ENCODE assay signal across 31 cellular contexts in genomic region chr1:156293098-156293434, GRCh38. TPM values are rescaled to one million over a fixed set of nuclear protein-coding genes. Genes with fewer than 3 reads are reported as not detected.
DNase-seq lines count a peak whose midpoint lies in the region; ATAC-seq and TF ChIP-seq lines count a peak whose summit lies in the region.
"Had no signal": no experiment of that assay in that cellular context is flagged by ENCODE, and none has a peak within 500 bp of the region (broad histone marks: within the 10 kb centered on the region; RNA-seq: fewer than 3 reads in every experiment).

No MANE protein-coding gene starts in this region.

- peak overlapping the region; percentile 5 for H3K4me3 Mint-ChIP-seq in CD8-positive, alpha-beta T cell
- peak overlapping the region; percentile 40 for H3K4me3 Mint-ChIP-seq in osteocyte (ENCODE audit: unreplicated experiment)

- in situ Hi-C loops in IMR-90 (cut with MboI; ENCODE audit: low sequenced_read_pairs) = no loop called here

- H3K4me1 ChIP-seq in CD8-positive, alpha-beta T cell (ENCODE audit: insufficient read depth, low read length) = peaks cover 17% of the 10 kb centered on the region
- H3K4me1 ChIP-seq in IMR-90 (ENCODE audit: control insufficient read depth, insufficient read depth, low read length) = peaks cover 2% of the 10 kb centered on the region; the same call in 1 of the 2 replicates

- TF ChIP-seq POLR2A in IMR-90 (IDR thresholded peaks at IDR 0.05; ENCODE audit: low read depth, low read length) = no peak

- no peak overlapping the region for H4K91ac ChIP-seq in IMR-90 (ENCODE audit: insufficient read depth, low read depth, low read length)

- H3K4me3 ChIP-seq in CD8-positive, alpha-beta T cell (ENCODE audit: low read depth, low read length) = no peak overlapping the region
- H3K4me3 ChIP-seq in IMR-90 (ENCODE audit: insufficient read depth, low read depth, low read length) = no peak overlapping the region
- H3K4me3 ChIP-seq: BLaER1 treated with 17β-estradiol and CSF1 and Interleukin-3, amounts not matched to agents 10 nM and 100 nM; lung; mucosa of descending colon; tibial nerve had no signal

- no TSS peak for BruUV-seq in IMR-90 (replicated peaks; lab: Mats Ljungman, UMichigan)

- TF ChIP-seq RAD21 in IMR-90 (IDR thresholded peaks at IDR 0.05; ENCODE audit: low read length) = no peak

- POLR2A ChIA-PET in CD8-positive, alpha-beta T cell (lab: Charles Lee) = no interaction called here
- POLR2A ChIA-PET in IMR-90 (lab: Charles Lee; ENCODE audit: unreplicated experiment) = no interaction called here

- H3K9ac ChIP-seq in IMR-90 (ENCODE audit: low read depth, low read length) = no peak overlapping the region
- H3K9ac ChIP-seq: BLaER1 treated with 17β-estradiol and CSF1 and Interleukin-3, amounts not matched to agents 10 nM and 100 nM had no signal

- no peak overlapping the region for H3K56ac ChIP-seq in IMR-90 (ENCODE audit: extremely low read depth, insufficient read depth, low read length)

- dilution Hi-C loops in IMR-90 (cut with HindIII; ENCODE audit: low sequenced_read_pairs, unreplicated experiment) = no loop called here

- DNase-seq in CD8-positive, alpha-beta T cell = no peak
- DNase-seq in IMR-90 (no peak), osteocyte (ENCODE audit: extremely low spot score, unreplicated experiment) (no peak), 8988T (no peak), NCI-H1417 treated with DMSO at 0.1 percent for 48 hours (lab: John Stamatoyannopoulos, UW) (no peak)
- DNase-seq: activated CD4-positive, alpha-beta T cell treated with anti-CD3 and anti-CD28 coated beads for 48 hours; activated naive CD4-positive, alpha-beta T cell treated with Interleukin-2 at 50 U/mL for 16 hours; activated T-cell treated with anti-CD3 and anti-CD28 coated beads, Interleukin-2, amount 50 U/mL, for 1 hour; amygdala; brain microvascular endothelial cell; DMS79; HCEC 1CT; hippocampal formation; mucosa of descending colon; NCI-H446; NCI-H748 treated with DMSO at 0.1 percent for 48 hours; SHP77 treated with DMSO at 0.1 percent for 48 hours; stimulated activated CD8-positive, alpha-beta memory T cell treated with anti-CD3 and anti-CD28 coated beads, Interleukin-4, amount 100 ng/mL, for 48 hours had no signal

- no peak overlapping the region for H3K23ac ChIP-seq in IMR-90 (ENCODE audit: low read depth, low read length)

- CTCF ChIA-PET in CD8-positive, alpha-beta T cell (lab: Charles Lee) = interaction anchor here (1.4 kb wide), 1 partner anchor 9 kb away, joined by 4 read pairs; the partner anchor contains the start of gene TMEM79
- CTCF ChIA-PET in IMR-90 (lab: Yijun Ruan, JAX) = no interaction called here

- H3K4ac ChIP-seq in IMR-90 (ENCODE audit: low read depth, low read length) = no peak overlapping the region

- no peaks in the 10 kb centered on the region for H3K27me3 ChIP-seq in CD8-positive, alpha-beta T cell (ENCODE audit: insufficient read depth, low read length)
- H3K27me3 ChIP-seq in IMR-90 (ENCODE audit: control insufficient read depth, insufficient read depth, low read length) = no peaks in the 10 kb centered on the region
- H3K27me3 ChIP-seq: BLaER1 treated with 17β-estradiol and CSF1 and Interleukin-3, amounts not matched to agents 10 nM and 100 nM; brain microvascular endothelial cell; tibial nerve had no signal

- peaks cover 3 to 29% of the 10 kb centered on the region in 2 experiments for H3K79me1 ChIP-seq in IMR-90 (ENCODE audit: low read depth in 1 of 2, low read length in 2 of 2)

- no peak overlapping the region for H2BK15ac ChIP-seq in IMR-90 (ENCODE audit: low read depth, low read length)

- no peak overlapping the region for H4K5ac ChIP-seq in IMR-90 (ENCODE audit: low read depth, low read length)

- H4K8ac ChIP-seq in IMR-90 (ENCODE audit: low read depth in 2 of 2, low read length in 2 of 2) = no peak overlapping the region

- 88% methylated on average over 5 of the region's 8 CpGs; no CpG with 5 or more reads in 1 of the 2 experiments for WGBS in IMR-90 (ENCODE audit: extremely low coverage in 2 of 2, insufficient read length in 1 of 2), 2 experiments

- H2BK5ac ChIP-seq in IMR-90 (ENCODE audit: low read depth, low read length, poor library complexity, severe bottlenecking) = no peak overlapping the region

- no peak overlapping the region for H2AK5ac ChIP-seq in IMR-90 (ENCODE audit: low read depth, low read length)

- no peak for TF ChIP-seq CTCF in CD8-positive, alpha-beta T cell (IDR thresholded peaks at IDR 0.05)
- no peak for TF ChIP-seq CTCF in IMR-90 (conservative IDR thresholded peaks at IDR 0.05; ENCODE audit: low read depth, low read length)
- TF ChIP-seq CTCF in osteocyte (IDR thresholded peaks at IDR 0.05) = no peak

- no peak overlapping the region for H2AFZ ChIP-seq in IMR-90 (replicated peaks; ENCODE audit: low read length, poor library complexity)

- H2AK9ac ChIP-seq in IMR-90 (replicated peaks; ENCODE audit: low read depth, low read length, poor library complexity) = peak overlapping the region; percentile 68

- no peak overlapping the region for H2BK20ac ChIP-seq in IMR-90 (ENCODE audit: low read depth, low read length)

- H4K20me1 ChIP-seq in IMR-90 (ENCODE audit: insufficient read depth, low read length) = no peaks in the 10 kb centered on the region

- no peaks in the 10 kb centered on the region for H3K27me3 Mint-ChIP-seq in CD8-positive, alpha-beta T cell (ENCODE audit: low read depth)
- no peaks in the 10 kb centered on the region for H3K27me3 Mint-ChIP-seq in osteocyte (ENCODE audit: unreplicated experiment)
- H3K27me3 Mint-ChIP-seq: IgD-negative memory B cell had no signal

- H3K14ac ChIP-seq in IMR-90 (replicated peaks; ENCODE audit: low read depth, low read length) = no peak overlapping the region

- no peak for ATAC-seq in CD8-positive, alpha-beta T cell
- ATAC-seq in IMR-90 (ENCODE audit: low read depth) = no peak
- ATAC-seq in esophagus mucosa = peak; percentile 3
- no peak for ATAC-seq in GM21390 (IDR thresholded peaks at IDR 0.05; ENCODE audit: unreplicated experiment)
- no peak for ATAC-seq in HG02938 (IDR thresholded peaks at IDR 0.05; ENCODE audit: unreplicated experiment)
- ATAC-seq: mucosa of descending colon, Panc1, sciatic nerve had no signal

- no peak overlapping the region for H3K18ac ChIP-seq in IMR-90 (ENCODE audit: low read depth, low read length)

- H3K4me1 Mint-ChIP-seq in CD8-positive, alpha-beta T cell (ENCODE audit: low read depth) = peaks cover 18% of the 10 kb centered on the region
- H3K4me1 Mint-ChIP-seq in osteocyte (ENCODE audit: unreplicated experiment) = peaks cover 34% of the 10 kb centered on the region

- H3K36me3 Mint-ChIP-seq in CD8-positive, alpha-beta T cell = peaks cover 12% of the 10 kb centered on the region
- peaks cover 7% of the 10 kb centered on the region for H3K36me3 Mint-ChIP-seq in osteocyte (ENCODE audit: unreplicated experiment)

- H3K27ac ChIP-seq in CD8-positive, alpha-beta T cell (ENCODE audit: low read depth, low read length) = no peak overlapping the region
- H3K27ac ChIP-seq in IMR-90 (ENCODE audit: insufficient read depth, low read length) = no peak overlapping the region
- H3K27ac ChIP-seq: BLaER1 treated with 17β-estradiol and CSF1 and Interleukin-3, amounts not matched to agents 10 nM and 100 nM; brain microvascular endothelial cell had no signal

- H3K9me3 Mint-ChIP-seq in CD8-positive, alpha-beta T cell = no peaks in the 10 kb centered on the region
- H3K9me3 Mint-ChIP-seq in osteocyte (ENCODE audit: unreplicated experiment) = no peaks in the 10 kb centered on the region
- H3K9me3 Mint-ChIP-seq: IgD-negative memory B cell; T-helper 2 cell treated with Interferon-gamma antibody and Interleukin-4, amounts not matched to agents 5 μg/mL and 100 μg/mL, for 36 hours had no signal

- H3K27ac Mint-ChIP-seq in CD8-positive, alpha-beta T cell = no peak overlapping the region
- no peak overlapping the region for H3K27ac Mint-ChIP-seq in osteocyte (ENCODE audit: unreplicated experiment)

- H3K4me2 ChIP-seq in IMR-90 (ENCODE audit: low read depth, low read length) = no peak overlapping the region
- H3K4me2 ChIP-seq: BLaER1 treated with 17β-estradiol and CSF1 and Interleukin-3, amounts not matched to agents 10 nM and 100 nM had no signal

- H3K9me1 ChIP-seq in IMR-90 (ENCODE audit: insufficient read depth, low read length) = peaks cover 6% of the 10 kb centered on the region; the same call in 1 of the 2 replicates

- no peak overlapping the region for H2BK120ac ChIP-seq in IMR-90 (ENCODE audit: low read depth, low read length)

- no peaks in the 10 kb centered on the region for H3K36me3 ChIP-seq in CD8-positive, alpha-beta T cell (ENCODE audit: insufficient read depth, low read length)
- H3K36me3 ChIP-seq in IMR-90 (ENCODE audit: control insufficient read depth, insufficient read depth, low read length) = peaks cover 12% of the 10 kb centered on the region

- H3K9me3 ChIP-seq in CD8-positive, alpha-beta T cell (ENCODE audit: low read length) = no peaks in the 10 kb centered on the region
- no peaks in the 10 kb centered on the region for H3K9me3 ChIP-seq in IMR-90 (ENCODE audit: control insufficient read depth, insufficient read depth, low read length)
- H3K9me3 ChIP-seq: BLaER1 treated with 17β-estradiol and CSF1 and Interleukin-3, amounts not matched to agents 10 nM and 100 nM; mucosa of descending colon; tibial nerve had no signal

- intact Hi-C loops in CD8-positive, alpha-beta T cell (cut with DNase I, micrococcal nuclease) = no loop called here
- intact Hi-C loops in IMR-90 (cut with micrococcal nuclease) = no loop called here

RNA-seq across cellular contexts. Expression of gene GLMP, which starts 2.4 kb away (rescaled TPM):
- total RNA-seq in CD8-positive, alpha-beta T cell = 10 to 100 TPM; 10.8 to 10.9 TPM
- total RNA-seq in IMR-90 (2012; rRNA removed) (18.3 and 32.6 TPM in 2 replicates), esophagus mucosa (22.5 TPM), osteocyte (77.1 and 86.4 TPM in 2 replicates)
- polyA plus RNA-seq in IMR-90 (2012; rRNA removed) = 43.1 and 45.8 TPM in 2 replicates
- polyA plus RNA-seq in IMR-90 (2012; cell fraction: cytosol; rRNA removed) = 26.0 and 46.2 TPM in 2 replicates
- 21.8 and 26.8 TPM in 2 replicates for polyA plus RNA-seq in IMR-90 (2012; cell fraction: nucleus; rRNA removed; ENCODE audit: low replicate concordance)

RNA-seq across cellular contexts. Expression of gene VHLL, which starts 6.0 kb away (rescaled TPM):
- not detected for total RNA-seq in CD8-positive, alpha-beta T cell
- total RNA-seq in IMR-90 (2012; rRNA removed) (0.28 TPM in 1 of 2 replicates, not detected in the other), esophagus mucosa (not detected), osteocyte (not detected in 2 replicates)
- not detected in 2 replicates for polyA plus RNA-seq in IMR-90 (2012; rRNA removed)
- not detected in 2 replicates for polyA plus RNA-seq in IMR-90 (2012; cell fraction: cytosol; rRNA removed)
- 0.21 TPM in 2 replicates for polyA plus RNA-seq in IMR-90 (2012; cell fraction: nucleus; rRNA removed; ENCODE audit: low replicate concordance)
- total RNA-seq: activated CD8-positive, alpha-beta memory T cell treated with anti-CD3 and anti-CD28 coated beads for 36 hours; lung; mucosa of descending colon; sciatic nerve; tibial nerve had no signal
- polyA plus RNA-seq: AG04450, endothelial cell of umbilical vein, IgD-negative memory B cell, lung had no signal

RNA-seq across cellular contexts. Expression of gene TMEM79, which starts 8.9 kb away (rescaled TPM):
- total RNA-seq in CD8-positive, alpha-beta T cell = 1 to 10 TPM; 1.1 to 1.5 TPM
- total RNA-seq in IMR-90 (2012; rRNA removed) (0.28 and 0.54 TPM in 2 replicates), esophagus mucosa (110 TPM), osteocyte (2.6 and 3.3 TPM in 2 replicates)
- polyA plus RNA-seq in IMR-90 (2012; rRNA removed) = 2.3 and 3.3 TPM in 2 replicates
- 2.8 and 4.2 TPM in 2 replicates for polyA plus RNA-seq in IMR-90 (2012; cell fraction: cytosol; rRNA removed)
- 5.5 and 15.6 TPM in 2 replicates for polyA plus RNA-seq in IMR-90 (2012; cell fraction: nucleus; rRNA removed; ENCODE audit: low replicate concordance)

RNA-seq across cellular contexts. Expression of gene SMG5, which starts 10.4 kb away (rescaled TPM):
- total RNA-seq in CD8-positive, alpha-beta T cell = 10 to 100 TPM; 68.9 to 70.2 TPM
- total RNA-seq in IMR-90 (2012; rRNA removed) = 33.9 and 37.3 TPM in 2 replicates
- polyA plus RNA-seq in IMR-90 (2012; rRNA removed) = 33.3 and 34.7 TPM in 2 replicates
- polyA plus RNA-seq in IMR-90 (2012; cell fraction: cytosol; rRNA removed) = 22.0 and 23.5 TPM in 2 replicates
- 75.0 and 118 TPM in 2 replicates for polyA plus RNA-seq in IMR-90 (2012; cell fraction: nucleus; rRNA removed; ENCODE audit: low replicate concordance)
- 38.0 TPM for total RNA-seq in esophagus mucosa
- total RNA-seq in osteocyte = 75.8 and 78.1 TPM in 2 replicates

RNA-seq across cellular contexts. Expression of gene CCT3, which starts 45.0 kb away (rescaled TPM):
- 10 to 100 TPM; 49.2 to 53.4 TPM for total RNA-seq in CD8-positive, alpha-beta T cell
- total RNA-seq in IMR-90 (2012; rRNA removed) (595 and 637 TPM in 2 replicates), esophagus mucosa (178 TPM), osteocyte (192 and 193 TPM in 2 replicates)
- 293 and 313 TPM in 2 replicates for polyA plus RNA-seq in IMR-90 (2012; rRNA removed)
- polyA plus RNA-seq in IMR-90 (2012; cell fraction: cytosol; rRNA removed) = 159 and 216 TPM in 2 replicates
- 89.8 and 167 TPM in 2 replicates for polyA plus RNA-seq in IMR-90 (2012; cell fraction: nucleus; rRNA removed; ENCODE audit: low replicate concordance)

Comparison
In these comparisons a context has a peak if more than half of its experiments do, and no peak if none do; other contexts are left out.
1. RNA of gene TMEM79, which starts 8.9 kb away (total RNA-seq): 110 TPM in esophagus mucosa (single experiment); 2.6 to 3.3 TPM in osteocyte, 1.1 to 1.5 TPM in CD8-positive, alpha-beta T cell and 0.28 to 0.54 TPM in IMR-90; every median in the first group is over 10 times any median in the second.